8 cellular contexts compared by ENCODE assay signal in the genomic region with DNA sequence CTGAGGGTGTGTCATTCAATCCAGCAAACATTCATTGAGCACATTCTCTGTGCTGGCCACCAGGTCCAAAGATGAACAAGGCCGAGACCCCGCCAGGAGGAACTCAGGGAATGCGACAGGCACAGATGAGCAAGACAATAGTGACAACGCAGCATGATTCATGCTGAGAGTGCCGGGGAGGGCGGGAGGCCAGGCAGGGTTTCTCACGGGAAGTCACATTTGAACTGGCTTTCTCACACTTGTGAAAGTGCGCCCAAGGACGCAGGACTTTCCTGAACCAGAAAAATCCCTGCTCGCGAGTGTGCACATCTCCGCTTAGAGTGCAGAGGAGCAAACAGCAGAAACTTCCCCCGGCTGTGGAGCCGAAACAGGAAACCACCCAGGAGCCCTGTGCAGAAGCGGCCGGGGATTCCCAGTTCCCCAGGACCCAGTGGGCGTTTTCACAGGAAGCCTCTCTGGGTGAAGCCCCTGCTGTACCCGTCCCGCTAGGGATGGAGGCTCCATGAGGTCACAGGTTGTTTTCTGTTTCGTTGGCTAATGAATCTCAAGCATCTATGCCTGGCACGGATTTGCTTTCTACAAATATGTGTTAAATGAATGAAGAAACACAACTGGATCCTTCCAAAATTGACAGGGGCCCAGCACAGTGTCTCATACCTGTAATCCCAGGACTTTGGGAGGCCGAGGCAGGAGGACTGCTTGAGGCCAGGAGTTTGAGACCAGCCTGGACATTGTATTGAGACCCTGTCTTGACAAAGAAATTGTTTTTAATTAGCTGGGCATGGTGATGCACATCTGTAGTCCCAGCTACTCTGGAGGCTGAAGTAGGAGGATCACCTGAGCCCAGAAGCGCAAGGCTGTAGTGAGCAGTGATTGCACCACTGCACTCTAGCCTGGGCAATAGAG.
DNase-seq lines count a peak whose midpoint lies in the region; ATAC-seq and TF ChIP-seq lines count a peak whose summit lies in the region.

No MANE protein-coding gene starts in this region.

- ATAC-seq in GM18502 (IDR thresholded peaks at IDR 0.05; ENCODE audit: poor library complexity, unreplicated experiment) (peak; percentile 59), HG02870 (IDR thresholded peaks at IDR 0.05; ENCODE audit: unreplicated experiment) (peak; percentile 56)

- no peak for TF ChIP-seq CTCF in OCI-LY1 (IDR thresholded peaks at IDR 0.05; ENCODE audit: low read length)
- TF ChIP-seq CTCF in fibroblast of the aortic adventitia (IDR thresholded peaks at IDR 0.05; ENCODE audit: insufficient read depth, low read length), result no peak
- no peak for TF ChIP-seq CTCF in ovary (IDR thresholded peaks at IDR 0.05)
- TF ChIP-seq CTCF in tibial artery (IDR thresholded peaks at IDR 0.05), result no peak

- H3K9me3 ChIP-seq in OCI-LY1 (ENCODE audit: low read length) (0 out of 2 replicates have a peak, but pooled peaks cover 2% of the 10 kb centered on the region), ovary (no peaks in the 10 kb centered on the region), tibial artery (no peaks in the 10 kb centered on the region)

- H2AFZ ChIP-seq in OCI-LY1 (ENCODE audit: low read length), result no peak overlapping the region

- intact Hi-C loops in ovary (cut with DNase I), result loop anchor here in 2 of 4 donors (5.0 to 10.0 kb wide), 3 partner anchors 128 to 258 kb away; partner anchors contain the start of gene GPR183 (in 1 of the 2)
- intact Hi-C loops in tibial artery (cut with DNase I; ENCODE audit: low total_unique reads), result no loop called here

- H3K79me2 ChIP-seq in OCI-LY1 (ENCODE audit: insufficient read depth, low read length), result no peaks in the 10 kb centered on the region

- TF ChIP-seq POLR2A in ovary (IDR thresholded peaks at IDR 0.05), result no peak

- H3K9ac ChIP-seq in OCI-LY1 (ENCODE audit: low read length), result no peak overlapping the region

- no peaks in the 10 kb centered on the region; the same call in 1 of the 2 replicates for H3K36me3 ChIP-seq in OCI-LY1 (ENCODE audit: insufficient read depth, low read length)
- H3K36me3 ChIP-seq in ovary, result no peaks in the 10 kb centered on the region
- no peaks in the 10 kb centered on the region for H3K36me3 ChIP-seq in tibial artery

- H3K27ac ChIP-seq in OCI-LY1 (ENCODE audit: low read depth, low read length, poor library complexity, severe bottlenecking), result no peak overlapping the region
- peak overlapping the region in 1 of 2 donors; percentile 31 for H3K27ac ChIP-seq in ovary
- no peak overlapping the region for H3K27ac ChIP-seq in tibial artery

- peak overlapping the region; percentile 28; the same call in 1 of the 2 replicates for H3K4me2 ChIP-seq in OCI-LY1 (ENCODE audit: low read length)

- TF ChIP-seq EP300 in ovary (IDR thresholded peaks at IDR 0.05), result no peak

- no peaks in the 10 kb centered on the region for H3K9me2 ChIP-seq in OCI-LY1 (ENCODE audit: low read depth, low read length)

- H4K20me1 ChIP-seq in OCI-LY1 (ENCODE audit: insufficient read depth, low read length), result no peaks in the 10 kb centered on the region

- H3K27me3 ChIP-seq in OCI-LY1 (ENCODE audit: insufficient read depth, low read length) (peaks cover 32% of the 10 kb centered on the region), ovary (no peaks in the 10 kb centered on the region), tibial artery (no peaks in the 10 kb centered on the region)

- H3F3A ChIP-seq in OCI-LY1 (ENCODE audit: insufficient read depth, low read length), result no peaks in the 10 kb centered on the region

- DNase-seq in activated T-cell treated with anti-CD3 and anti-CD28 coated beads, Interleukin-2, amount 50 U/mL, for 48 hours, result peak; percentile 91 to 93
- DNase-seq in fibroblast of the aortic adventitia (ENCODE audit: low read depth) (peak; percentile 40), ovary (peak in 3 of 5 donors; percentile 19 to 65 (median 54)), tibial artery (peak; percentile 73 to 84), NCI-H526 treated with DMSO at 0.1 percent for 48 hours (lab: John Stamatoyannopoulos, UW) (no peak)

- H3K4me1 ChIP-seq in OCI-LY1 (ENCODE audit: insufficient read depth, low read length, severe bottlenecking) (peaks cover 28% of the 10 kb centered on the region), ovary (ENCODE audit: insufficient read depth) (peaks cover 9% of the 10 kb centered on the region), tibial artery (peaks cover 0 to 15% (median 5%) of the 10 kb centered on the region in 4 donors)

- H3K4me3 ChIP-seq in OCI-LY1 (ENCODE audit: low read depth, low read length, poor library complexity, severe bottlenecking) (no peak overlapping the region), fibroblast of the aortic adventitia (ENCODE audit: low read depth, low read length) (peak overlapping the region; percentile 17), ovary (no peak overlapping the region), tibial artery (peak overlapping the region in 1 of 2 donors; percentile 28)

- WGBS in ovary, 3 donors, result 30 to 42% (median 35%) methylated on average over 23 of the region's 23 CpGs
